15 cellular contexts compared by ENCODE assay signal in genomic region chr10:74963549-74963948, GRCh38.
DNase-seq lines count a peak whose midpoint lies in the region; ATAC-seq and TF ChIP-seq lines count a peak whose summit lies in the region.
"Had no signal": no experiment of that assay in that cellular context is flagged by ENCODE, and none has a peak within 500 bp of the region (broad histone marks: within the 10 kb centered on the region; RNA-seq: fewer than 3 reads in every experiment).

No MANE protein-coding gene starts in this region.

- H3K4me1 ChIP-seq in osteoblast (ENCODE audit: insufficient read depth, low read length): no peaks in the 10 kb centered on the region

- POLR2A ChIA-PET in activated CD4-positive, alpha-beta T cell treated with anti-CD3 and anti-CD28 coated beads, Interleukin-2, amount 10 ng/mL, durations not matched to agents 7 days and 5 days (lab: Charles Lee): no interaction called here

- H3K27ac Mint-ChIP-seq in activated CD4-positive, alpha-beta T cell treated with anti-CD3 and anti-CD28 coated beads, Interleukin-2, amount 10 ng/mL, durations not matched to agents 7 days and 5 days: no peak overlapping the region

- DNase-seq in GM12865 (ENCODE audit: low read depth) (peak; percentile 75), astrocyte of the spinal cord (ENCODE audit: low read depth, low spot score) (peak; percentile 19), globus pallidus (ENCODE audit: low spot score) (no peak), osteoblast (ENCODE audit: insufficient read length, low spot score, missing footprints) (no peak)
- DNase-seq in activated CD4-positive, CD25-positive, alpha-beta regulatory T cell treated with anti-CD3 and anti-CD28 coated beads, Interleukin-2, amount 50 U/mL, for 72 hours: no peak
- no peak for DNase-seq in activated CD4-positive, alpha-beta T cell treated with anti-CD3 and anti-CD28 coated beads, Interleukin-2, amount 10 ng/mL, durations not matched to agents 7 days and 5 days
- DNase-seq: AML-193, immature natural killer cell, NCI-H1417 treated with DMSO at 0.1 percent for 48 hours, NCI-H748 treated with DMSO at 0.1 percent for 48 hours, uterus had no signal

- H3K27ac ChIP-seq in osteoblast (ENCODE audit: low read depth, low read length): no peak overlapping the region
- H3K27ac ChIP-seq: uterus, VCaP had no signal

- no peaks in the 10 kb centered on the region for H3K27me3 ChIP-seq in osteoblast (ENCODE audit: insufficient read depth, low read length)
- H3K27me3 ChIP-seq: uterus had no signal

- H3K4me1 Mint-ChIP-seq in activated CD4-positive, alpha-beta T cell treated with anti-CD3 and anti-CD28 coated beads, Interleukin-2, amount 10 ng/mL, durations not matched to agents 7 days and 5 days: peaks cover 14% of the 10 kb centered on the region

- no peaks in the 10 kb centered on the region for H3K36me3 ChIP-seq in osteoblast (ENCODE audit: insufficient read depth, low read length)
- H3K36me3 ChIP-seq: uterus had no signal

- H3K4me3 Mint-ChIP-seq in activated CD4-positive, alpha-beta T cell treated with anti-CD3 and anti-CD28 coated beads, Interleukin-2, amount 10 ng/mL, durations not matched to agents 7 days and 5 days: no peak overlapping the region
- H3K4me3 Mint-ChIP-seq: immature natural killer cell had no signal

- no peaks in the 10 kb centered on the region for H3K9me3 Mint-ChIP-seq in activated CD4-positive, alpha-beta T cell treated with anti-CD3 and anti-CD28 coated beads, Interleukin-2, amount 10 ng/mL, durations not matched to agents 7 days and 5 days
- H3K9me3 Mint-ChIP-seq: immature natural killer cell had no signal

- CTCF ChIA-PET in activated CD4-positive, alpha-beta T cell treated with anti-CD3 and anti-CD28 coated beads, Interleukin-2, amount 10 ng/mL, durations not matched to agents 7 days and 5 days (lab: Charles Lee): no interaction called here

- no peaks in the 10 kb centered on the region for H3K9me3 ChIP-seq in osteoblast (ENCODE audit: low read depth, low read length)
- H3K9me3 ChIP-seq: uterus had no signal

- H3K79me2 ChIP-seq in osteoblast (ENCODE audit: insufficient read depth, low read length): peaks cover 5% of the 10 kb centered on the region

- ATAC-seq in GM19395 (IDR thresholded peaks at IDR 0.05; ENCODE audit: unreplicated experiment): peak; percentile 75
- ATAC-seq in HG03159 (IDR thresholded peaks at IDR 0.05; ENCODE audit: unreplicated experiment): peak; percentile 56
- ATAC-seq: sciatic nerve had no signal

- H3K27me3 Mint-ChIP-seq in activated CD4-positive, alpha-beta T cell treated with anti-CD3 and anti-CD28 coated beads, Interleukin-2, amount 10 ng/mL, durations not matched to agents 7 days and 5 days: no peaks in the 10 kb centered on the region

- no peak for TF ChIP-seq CTCF in GM12865 (IDR thresholded peaks at IDR 0.05; ENCODE audit: insufficient read depth, low read depth, low read length, missing control alignments)
- no peak for TF ChIP-seq CTCF in astrocyte of the spinal cord (IDR thresholded peaks at IDR 0.05; ENCODE audit: low read depth, low read length)
- no peak for TF ChIP-seq CTCF in osteoblast (IDR thresholded peaks at IDR 0.05; ENCODE audit: extremely low read depth, low read depth, low read length)

- H4K20me1 ChIP-seq in osteoblast (ENCODE audit: insufficient read depth, low read length): peaks cover 10% of the 10 kb centered on the region

- no peak overlapping the region for H2AFZ ChIP-seq in osteoblast (ENCODE audit: low read length)

- H3K4me3 ChIP-seq in GM12865 (ENCODE audit: low read depth, low read length) (no peak overlapping the region), astrocyte of the spinal cord (ENCODE audit: low read depth, low read length) (no peak overlapping the region), osteoblast (ENCODE audit: insufficient read depth, low read length) (no peak overlapping the region)
- H3K4me3 ChIP-seq: uterus had no signal

- H3K4me2 ChIP-seq in osteoblast (ENCODE audit: insufficient read depth, low read length): no peak overlapping the region

- peaks cover 22% of the 10 kb centered on the region for H3K36me3 Mint-ChIP-seq in activated CD4-positive, alpha-beta T cell treated with anti-CD3 and anti-CD28 coated beads, Interleukin-2, amount 10 ng/mL, durations not matched to agents 7 days and 5 days (ENCODE audit: low read depth)

- in situ Hi-C loops in astrocyte of the spinal cord (cut with HindIII; ENCODE audit: low sequenced_read_pairs): no loop called here

Comparison
In these comparisons a context has a peak if more than half of its experiments do, and no peak if none do; other contexts are left out.
1. DNase-seq: peak in GM12865 (single experiment) and astrocyte of the spinal cord (single experiment); none in globus pallidus (single experiment), activated CD4-positive, CD25-positive, alpha-beta regulatory T cell treated with anti-CD3 and anti-CD28 coated beads, Interleukin-2, amount 50 U/mL, for 72 hours (single experiment), osteoblast (single experiment) and activated CD4-positive, alpha-beta T cell treated with anti-CD3 and anti-CD28 coated beads, Interleukin-2, amount 10 ng/mL, durations not matched to agents 7 days and 5 days (single experiment).